1 cellular context compared by ENCODE assay signal in the genomic region with DNA sequence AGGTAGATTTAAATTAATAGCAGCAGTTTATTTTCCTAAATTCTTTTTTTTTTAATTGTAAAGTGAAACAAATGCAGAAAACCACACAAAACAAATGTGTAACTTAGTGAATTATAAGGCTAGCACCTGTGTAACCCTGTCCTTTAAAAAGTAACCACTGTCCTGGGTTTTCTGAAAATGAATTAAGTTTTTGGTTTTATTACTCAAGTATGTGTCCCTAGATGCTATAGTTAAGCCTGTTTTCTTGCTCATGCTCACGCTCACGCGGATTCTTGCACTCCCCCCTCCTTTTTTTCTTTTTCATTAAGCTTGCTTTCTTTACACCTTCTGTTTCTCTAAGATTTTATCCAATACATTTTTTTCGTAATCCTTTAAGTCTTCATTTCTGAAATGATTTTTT.
TF ChIP-seq lines count a peak whose summit lies in the region.

No MANE protein-coding gene starts in this region.

TF ChIP-seq in K562, 482 proteins besides CTCF, POLR2A, EP300 and RAD21 (continued from another document):
- TF ChIP-seq, protein P1, sequence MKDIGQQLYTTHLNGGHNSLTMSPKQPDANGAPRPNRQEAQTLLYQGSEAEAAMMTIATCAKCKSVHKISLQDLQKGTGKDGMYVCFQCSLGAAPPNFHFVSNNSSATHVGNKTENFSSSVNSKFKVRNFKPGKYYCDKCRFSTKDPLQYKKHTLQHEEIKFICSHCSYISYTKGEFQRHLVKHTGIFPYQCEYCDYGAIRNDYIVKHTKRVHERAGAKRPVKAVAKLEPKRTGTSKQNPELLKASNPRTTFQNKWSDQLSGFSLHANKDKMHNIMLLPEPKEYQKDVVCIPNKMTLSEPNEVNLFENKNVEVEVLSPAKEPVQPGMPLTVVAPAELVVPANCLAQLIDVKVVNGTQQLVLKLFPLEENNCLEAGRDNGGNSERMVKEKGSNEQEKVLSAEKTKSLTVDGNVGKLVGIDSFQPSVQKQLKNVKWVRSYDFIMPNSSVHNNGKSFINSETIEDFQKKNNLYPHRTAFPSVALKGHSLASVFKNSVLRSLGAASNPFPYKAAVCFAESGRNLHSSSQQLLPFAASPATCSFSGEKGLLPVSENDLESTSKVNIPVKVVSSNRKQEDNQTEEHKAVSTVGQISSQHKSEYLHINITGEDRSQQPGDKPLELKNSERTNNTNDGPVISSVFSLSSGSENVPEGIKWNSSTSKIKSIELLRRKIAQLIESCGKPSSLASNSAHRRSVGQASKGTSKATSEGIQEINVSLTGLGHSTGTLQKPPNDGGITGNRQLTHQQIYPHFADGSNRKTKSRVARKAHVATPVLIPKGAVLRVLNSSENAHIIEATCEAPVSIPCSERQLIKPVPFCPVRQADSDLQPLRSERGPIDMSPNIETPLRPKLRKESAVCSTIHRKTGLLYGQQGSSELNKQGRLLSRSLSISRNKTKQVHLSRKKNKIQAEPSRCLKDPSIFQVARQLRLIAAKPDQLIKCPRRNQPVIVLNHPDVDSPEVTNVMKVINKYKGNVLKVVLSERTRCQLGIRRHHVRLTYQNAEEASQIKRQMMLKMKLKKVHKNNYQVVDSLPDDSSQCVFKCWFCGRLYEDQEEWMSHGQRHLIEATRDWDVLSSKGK (CRISPR knock-in tag; IDR thresholded peaks at IDR 0.05) = no peak
- TF ChIP-seq ARID1B (IDR thresholded peaks at IDR 0.05) = 0 out of 2 replicates have a peak, but pooled peaks have one; percentile 9
- TF ChIP-seq, protein P2, sequence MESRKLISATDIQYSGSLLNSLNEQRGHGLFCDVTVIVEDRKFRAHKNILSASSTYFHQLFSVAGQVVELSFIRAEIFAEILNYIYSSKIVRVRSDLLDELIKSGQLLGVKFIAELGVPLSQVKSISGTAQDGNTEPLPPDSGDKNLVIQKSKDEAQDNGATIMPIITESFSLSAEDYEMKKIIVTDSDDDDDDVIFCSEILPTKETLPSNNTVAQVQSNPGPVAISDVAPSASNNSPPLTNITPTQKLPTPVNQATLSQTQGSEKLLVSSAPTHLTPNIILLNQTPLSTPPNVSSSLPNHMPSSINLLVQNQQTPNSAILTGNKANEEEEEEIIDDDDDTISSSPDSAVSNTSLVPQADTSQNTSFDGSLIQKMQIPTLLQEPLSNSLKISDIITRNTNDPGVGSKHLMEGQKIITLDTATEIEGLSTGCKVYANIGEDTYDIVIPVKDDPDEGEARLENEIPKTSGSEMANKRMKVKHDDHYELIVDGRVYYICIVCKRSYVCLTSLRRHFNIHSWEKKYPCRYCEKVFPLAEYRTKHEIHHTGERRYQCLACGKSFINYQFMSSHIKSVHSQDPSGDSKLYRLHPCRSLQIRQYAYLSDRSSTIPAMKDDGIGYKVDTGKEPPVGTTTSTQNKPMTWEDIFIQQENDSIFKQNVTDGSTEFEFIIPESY (CRISPR knock-in tag; IDR thresholded peaks at IDR 0.05) = peak; percentile 48; the same call in 1 of the 2 replicates
- no peak for TF ChIP-seq HDGF (IDR thresholded peaks at IDR 0.05)
- 0 out of 4 replicates have a peak, but pooled peaks of 1 of the 2 experiments have one; percentile 40 for TF ChIP-seq HDAC1 (IDR thresholded peaks at IDR 0.05)
